In the genomic region with DNA sequence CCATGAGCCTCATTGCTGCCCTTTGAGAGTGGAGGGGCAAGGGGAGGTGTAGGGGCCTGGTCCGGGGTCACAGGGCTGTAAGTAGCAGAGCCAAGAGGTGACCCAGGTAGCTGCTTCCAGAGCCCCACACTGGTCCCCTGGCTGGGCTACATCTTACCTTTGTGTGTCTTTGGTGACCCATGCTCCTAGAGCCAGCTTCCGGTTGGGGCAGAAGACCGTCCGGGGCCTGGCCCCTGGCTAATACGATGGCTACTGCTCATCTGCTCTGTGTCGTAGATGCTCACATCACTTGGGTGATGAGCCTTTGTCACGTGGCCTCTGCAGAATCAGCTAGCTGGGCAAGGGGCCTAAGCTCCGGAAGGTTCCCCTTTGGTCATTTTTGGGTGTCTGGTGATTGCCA, we compare ENCODE assay signal across 24 cellular contexts. TPM values are rescaled to one million over a fixed set of nuclear protein-coding genes. Genes with fewer than 3 reads are reported as not detected.
A peak's percentile ranks its signal among the peaks of the same experiment; 100 is the strongest.
DNase-seq lines count a peak whose midpoint lies in the region; ATAC-seq and TF ChIP-seq lines count a peak whose summit lies in the region.
"Had no signal": no experiment of that assay in that cellular context is flagged by ENCODE, and none has a peak within 500 bp of the region (broad histone marks: within the 10 kb centered on the region; RNA-seq: fewer than 3 reads in every experiment).

No MANE protein-coding gene starts in this region.

- H3K27ac ChIP-seq in left ventricle myocardium inferior (replicated peaks), result no peak overlapping the region
- H3K27ac ChIP-seq: SJCRH30 had no signal

- peak overlapping the region; percentile 73 for H3K9ac ChIP-seq in Loucy (ENCODE audit: low read depth, low read length, poor library complexity, severe bottlenecking)

- peaks cover 12% of the 10 kb centered on the region for H3K27me3 Mint-ChIP-seq in dendritic cell treated with granulocyte-macrophage colony-stimulating factor and Interleukin-4, amounts not matched to agents 40 ng/mL and 50 ng/mL, for 4 days
- H3K27me3 Mint-ChIP-seq: T-cell had no signal

- ATAC-seq in Right ventricle myocardium inferior, result no peak
- ATAC-seq in GM19035 (IDR thresholded peaks at IDR 0.05; ENCODE audit: unreplicated experiment), result no peak
- ATAC-seq in HG03159 (IDR thresholded peaks at IDR 0.05; ENCODE audit: unreplicated experiment), result no peak
- no peak for ATAC-seq in GM18519 (IDR thresholded peaks at IDR 0.05; ENCODE audit: low FRiP score, unreplicated experiment)
- ATAC-seq: T-cell had no signal

- peak overlapping the region; percentile 66 for H3K4me2 ChIP-seq in Loucy (ENCODE audit: low read depth, low read length, poor library complexity, severe bottlenecking)

- DNase-seq in left ventricle myocardium inferior (peak; percentile 8), Right ventricle myocardium inferior (ENCODE audit: missing footprints) (no peak)
- DNase-seq in activated CD4-positive, alpha-beta T cell treated with anti-CD3 and anti-CD28 coated beads, Interleukin-2, amount 50 U/mL, for 1 hour, result no peak
- DNase-seq: C1 segment of cervical spinal cord, DMS153, GOT3, HCEC 1CT, IMR-90, KG1, NCI-H1048, NCI-H1417 treated with DMSO at 0.1 percent for 48 hours, NCI-H1694 treated with DMSO at 0.1 percent for 48 hours, NCI-H2081, NCI-H2227 treated with DMSO at 0.1 percent for 48 hours, NCI-H526 treated with DMSO at 0.1 percent for 48 hours, OCI-M1, Peyer's patch, SJCRH30, T-cell had no signal

- H3K9me2 ChIP-seq in Loucy (replicated peaks; ENCODE audit: low read depth, low read length), result no peaks in the 10 kb centered on the region

- H3K4me1 ChIP-seq in left ventricle myocardium inferior (peaks cover 54% of the 10 kb centered on the region), Loucy (ENCODE audit: insufficient read depth, low read length, poor library complexity, severe bottlenecking) (peaks cover 64% of the 10 kb centered on the region)
- H3K4me1 ChIP-seq: SJCRH30 had no signal

- H4K20me1 ChIP-seq in Loucy (ENCODE audit: insufficient read depth, low read length, poor library complexity, severe bottlenecking), result no peaks in the 10 kb centered on the region

- H3K4me1 Mint-ChIP-seq in dendritic cell treated with granulocyte-macrophage colony-stimulating factor and Interleukin-4, amounts not matched to agents 40 ng/mL and 50 ng/mL, for 4 days (ENCODE audit: low read depth), result peaks cover 63% of the 10 kb centered on the region

- peak overlapping the region; percentile 8 for H3K27ac Mint-ChIP-seq in dendritic cell treated with granulocyte-macrophage colony-stimulating factor and Interleukin-4, amounts not matched to agents 40 ng/mL and 50 ng/mL, for 4 days

- H3K9me3 Mint-ChIP-seq in dendritic cell treated with granulocyte-macrophage colony-stimulating factor and Interleukin-4, amounts not matched to agents 40 ng/mL and 50 ng/mL, for 4 days, result no peaks in the 10 kb centered on the region
- H3K9me3 Mint-ChIP-seq: T-cell had no signal

- H3K9me3 ChIP-seq in left ventricle myocardium inferior (replicated peaks), result no peaks in the 10 kb centered on the region
- H3K9me3 ChIP-seq in Loucy (ENCODE audit: insufficient read depth, low read depth, low read length), result no peaks in the 10 kb centered on the region
- H3K9me3 ChIP-seq: Peyer's patch, SJCRH30 had no signal

- no peak overlapping the region for H3K4me3 ChIP-seq in left ventricle myocardium inferior
- H3K4me3 ChIP-seq in Loucy (ENCODE audit: low read length, poor library complexity, severe bottlenecking), result no peak overlapping the region
- H3K4me3 ChIP-seq: Peyer's patch, SJCRH30 had no signal

- H3K27me3 ChIP-seq in left ventricle myocardium inferior (ENCODE audit: low read depth), result no peaks in the 10 kb centered on the region
- H3K27me3 ChIP-seq in Loucy (ENCODE audit: insufficient read depth, low read length, poor library complexity, severe bottlenecking), result no peaks in the 10 kb centered on the region
- H3K27me3 ChIP-seq: Peyer's patch, SJCRH30 had no signal

- H3K36me3 ChIP-seq in left ventricle myocardium inferior (no peaks in the 10 kb centered on the region), Loucy (ENCODE audit: insufficient read depth, low read length) (no peaks in the 10 kb centered on the region)
- H3K36me3 ChIP-seq: Peyer's patch, SJCRH30 had no signal

- TF ChIP-seq CTCF in left ventricle myocardium inferior (IDR thresholded peaks at IDR 0.05; ENCODE audit: borderline replicate concordance) (no peak), Loucy (conservative IDR thresholded peaks at IDR 0.05; ENCODE audit: low read length) (no peak)

- H3K36me3 Mint-ChIP-seq in dendritic cell treated with granulocyte-macrophage colony-stimulating factor and Interleukin-4, amounts not matched to agents 40 ng/mL and 50 ng/mL, for 4 days (ENCODE audit: low read depth), result peaks cover 7% of the 10 kb centered on the region
- H3K36me3 Mint-ChIP-seq: T-cell had no signal

- H3K4me3 Mint-ChIP-seq in dendritic cell treated with granulocyte-macrophage colony-stimulating factor and Interleukin-4, amounts not matched to agents 40 ng/mL and 50 ng/mL, for 4 days, result no peak overlapping the region

- H3F3A ChIP-seq in Loucy (ENCODE audit: low read depth), result no peaks in the 10 kb centered on the region

- peaks cover 94% of the 10 kb centered on the region for H3K79me2 ChIP-seq in Loucy (ENCODE audit: insufficient read depth, low read length)

- no peak overlapping the region for H2AFZ ChIP-seq in Loucy (ENCODE audit: low read length)

- intact Hi-C loops in left ventricle myocardium inferior (cut with micrococcal nuclease), result no loop called here
- intact Hi-C loops in Right ventricle myocardium inferior (cut with DNase I), result loop anchor here (5.0 to 10.0 kb wide), 2 partner anchors 67 to 285 kb away; no protein-coding TSS in a partner anchor
- intact Hi-C loops in dendritic cell treated with granulocyte-macrophage colony-stimulating factor and Interleukin-4, amounts not matched to agents 40 ng/mL and 50 ng/mL, for 4 days (cut with micrococcal nuclease), result no loop called here

RNA-seq across cellular contexts. Expression of gene ABCG1, which starts 20.6 kb away (rescaled TPM):
- total RNA-seq in left ventricle myocardium inferior (8.7 TPM), Right ventricle myocardium inferior (9.0 TPM)
